Comparison of ENCODE assay signal across 13 cellular contexts in the genomic region with DNA sequence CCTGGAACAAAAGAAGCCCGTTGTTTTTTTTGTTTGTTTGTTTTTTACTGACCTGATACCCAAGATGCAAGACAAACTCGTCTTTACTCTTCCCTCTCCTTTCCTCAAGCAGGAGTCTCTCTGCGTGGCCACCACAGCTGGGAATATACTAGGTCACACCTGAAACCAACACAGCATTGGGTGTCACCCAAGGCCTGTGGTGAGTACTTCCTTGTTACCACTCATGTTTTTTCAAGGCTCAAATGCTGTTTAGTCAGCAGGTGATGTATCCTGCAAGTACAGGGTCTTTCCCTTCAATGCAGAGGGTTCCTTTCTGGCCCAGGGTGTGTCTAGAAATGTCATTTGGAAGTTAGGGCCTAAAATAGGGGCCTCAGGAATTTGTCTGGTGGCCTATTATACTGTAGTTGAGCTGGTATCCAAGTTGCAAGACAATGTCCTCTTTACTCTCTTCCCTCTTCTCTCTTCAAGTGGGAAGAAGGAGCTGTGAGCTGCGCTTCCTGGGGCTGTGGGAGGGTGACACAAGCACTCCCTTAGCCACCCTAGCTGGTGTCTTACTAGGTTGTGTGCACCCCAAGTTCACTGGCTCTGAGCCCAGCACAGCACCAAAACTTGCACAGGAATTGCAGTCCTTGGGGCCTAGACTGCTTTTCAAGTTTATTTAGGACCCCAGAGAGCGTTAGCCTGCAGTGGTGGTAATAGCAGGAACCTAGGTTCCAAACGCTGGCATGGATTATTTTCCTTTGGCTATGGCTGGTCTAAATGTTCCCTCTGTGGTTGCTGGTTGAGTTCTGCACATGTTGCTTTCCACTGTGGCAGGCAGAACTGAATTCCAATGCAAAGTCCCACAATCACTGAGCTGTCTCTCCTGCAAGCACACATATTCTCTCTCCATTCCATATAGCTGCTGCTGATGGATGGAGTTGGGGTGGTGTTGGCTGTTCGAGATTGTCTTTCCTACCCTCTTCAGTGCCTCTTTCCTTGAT.
A peak's percentile ranks its signal among the peaks of the same experiment; 100 is the strongest.
DNase-seq lines count a peak whose midpoint lies in the region; ATAC-seq, FAIRE-seq and TF ChIP-seq lines count a peak whose summit lies in the region.
"Had no signal": no experiment of that assay in that cellular context is flagged by ENCODE, and none has a peak within 500 bp of the region (broad histone marks: within the 10 kb centered on the region; RNA-seq: fewer than 3 reads in every experiment).

No MANE protein-coding gene starts in this region.

- H3K27me3 ChIP-seq in GM12878 (replicated peaks in 1 of 2; ENCODE audit: control insufficient read depth in 2 of 2, insufficient read depth in 2 of 2, low read length in 1 of 2) = no peaks in the 10 kb centered on the region
- H3K27me3 ChIP-seq in CD8-positive, alpha-beta T cell (ENCODE audit: insufficient read depth, low read length) = no peaks in the 10 kb centered on the region

- TF ChIP-seq POLR2A in GM12878 (IDR thresholded peaks at IDR 0.05; ENCODE audit: low read depth, low read length) = no peak

- H3K9me3 ChIP-seq in GM12878 (replicated peaks; ENCODE audit: control insufficient read depth, insufficient read depth, low read length) = no peaks in the 10 kb centered on the region
- H3K9me3 ChIP-seq in CD8-positive, alpha-beta T cell (ENCODE audit: low read length) = no peaks in the 10 kb centered on the region

- H3K4me1 Mint-ChIP-seq in CD8-positive, alpha-beta T cell (ENCODE audit: low read depth) = no peaks in the 10 kb centered on the region

- H3K27ac ChIP-seq in GM12878 (ENCODE audit: control insufficient read depth, insufficient read depth) = no peak overlapping the region
- no peak overlapping the region for H3K27ac ChIP-seq in CD8-positive, alpha-beta T cell (ENCODE audit: low read depth, low read length)
- H3K27ac ChIP-seq: WERI-Rb-1 had no signal

- no TSS peak for BruUV-seq in GM12878 (replicated peaks; lab: Mats Ljungman, UMichigan)

- in situ Hi-C loops in GM12878 (cut with MboI) (no loop called here), KBM-7 (cut with MboI; ENCODE audit: low pct_unique_long_range_greater_than_20kb, low sequenced_read_pairs) (no loop called here)

- H3K27ac Mint-ChIP-seq in CD8-positive, alpha-beta T cell = no peak overlapping the region

- no peak overlapping the region for H3K9ac ChIP-seq in GM12878 (ENCODE audit: control insufficient read depth, insufficient read depth, low read length)

- peaks cover 3% of the 10 kb centered on the region for H3K27me3 Mint-ChIP-seq in CD8-positive, alpha-beta T cell (ENCODE audit: low read depth)

- H3K36me3 Mint-ChIP-seq in CD8-positive, alpha-beta T cell = no peaks in the 10 kb centered on the region

- WGBS in GM12878 (ENCODE audit: insufficient coverage, insufficient replicate concordance, low lambda C conversion rate, missing lambda C conversion rate) = 74% methylated on average over 7 of the region's 7 CpGs

- ATAC-seq in GM18499 (IDR thresholded peaks at IDR 0.05; ENCODE audit: insufficient read depth, unreplicated experiment) (peak; percentile 68), GM21423 (IDR thresholded peaks at IDR 0.05; ENCODE audit: unreplicated experiment) (peak; percentile 77), HG03108 (IDR thresholded peaks at IDR 0.05; ENCODE audit: unreplicated experiment) (peak; percentile 75), GM12878 (peak; percentile 65), GM19035 (IDR thresholded peaks at IDR 0.05; ENCODE audit: unreplicated experiment) (no peak)
- ATAC-seq in CD8-positive, alpha-beta T cell = no peak
- ATAC-seq: left colon had no signal

- no peak overlapping the region for H3K4me3 Mint-ChIP-seq in CD8-positive, alpha-beta T cell

- TF ChIP-seq RAD21 in GM12878 (IDR thresholded peaks at IDR 0.05; ENCODE audit: insufficient read depth, low read depth, low read length) = no peak

- TF ChIP-seq CTCF in GM12878 (IDR thresholded peaks at IDR 0.05 in 2 of 3, conservative IDR thresholded peaks at IDR 0.05 in 1 of 3; ENCODE audit: control insufficient read depth in 2 of 3, extremely low read depth in 1 of 3, insufficient read depth in 1 of 3, low read depth in 3 of 3, low read length in 3 of 3) = no peak
- TF ChIP-seq CTCF in CD8-positive, alpha-beta T cell (IDR thresholded peaks at IDR 0.05) = no peak

- no peak overlapping the region for H3K4me2 ChIP-seq in GM12878 (ENCODE audit: control insufficient read depth, insufficient read depth)

- intact Hi-C loops in GM12878 (cut with micrococcal nuclease; ENCODE audit: unreplicated experiment) = no loop called here
- intact Hi-C loops in CD8-positive, alpha-beta T cell (cut with DNase I, micrococcal nuclease) = no loop called here

- FAIRE-seq in GM12878 (lab: Jason Lieb, UNC) = peak; percentile 70
- FAIRE-seq: frontal cortex had no signal

- H3K4me3 ChIP-seq in GM12878 = no peak overlapping the region
- no peak overlapping the region for H3K4me3 ChIP-seq in CD8-positive, alpha-beta T cell (ENCODE audit: low read depth, low read length)

- no peak for DNase-seq in GM12878 (ENCODE audit: low read depth, low spot score)
- DNase-seq in NCI-H524 (lab: John Stamatoyannopoulos, UW) = no peak
- no peak for DNase-seq in KBM-7
- no peak for DNase-seq in CD8-positive, alpha-beta T cell
- DNase-seq: left colon, NCI-H446 treated with DMSO at 0.1 percent for 48 hours, SHP77 treated with DMSO at 0.1 percent for 48 hours, WERI-Rb-1 had no signal

- RAD21 ChIA-PET in GM12878 (lab: Charles Lee; ENCODE audit: unreplicated experiment) = no interaction called here

- H3K36me3 ChIP-seq in GM12878 (ENCODE audit: control insufficient read depth in 2 of 2, insufficient read depth in 2 of 2, low read length in 1 of 2) = no peaks in the 10 kb centered on the region
- H3K36me3 ChIP-seq in CD8-positive, alpha-beta T cell (ENCODE audit: insufficient read depth, low read length) = no peaks in the 10 kb centered on the region
- H3K36me3 ChIP-seq: WERI-Rb-1 had no signal

- SMC1A ChIA-PET in GM12878 (lab: Charles Lee; ENCODE audit: uncharacterized antibody, unreplicated experiment) = interaction anchor here (1.4 kb wide), 1 partner anchor 13 kb away, joined by 3 read pairs; no protein-coding TSS in a partner anchor

- POLR2A ChIA-PET in GM12878 (lab: Charles Lee) = no interaction called here
- POLR2A ChIA-PET in CD8-positive, alpha-beta T cell (lab: Charles Lee) = no interaction called here

- no peaks in the 10 kb centered on the region for H3K79me2 ChIP-seq in GM12878 (ENCODE audit: control insufficient read depth, insufficient read depth, low read length)

- no peaks in the 10 kb centered on the region for H4K20me1 ChIP-seq in GM12878 (ENCODE audit: control insufficient read depth, insufficient read depth)

- no peak for TF ChIP-seq EP300 in GM12878 (IDR thresholded peaks at IDR 0.05; ENCODE audit: borderline replicate concordance in 1 of 2, control insufficient read depth in 1 of 2, low read depth in 2 of 2, low read length in 2 of 2)

- H3K4me1 ChIP-seq in GM12878 (ENCODE audit: control insufficient read depth, insufficient read depth, low read length) = peaks cover 4% of the 10 kb centered on the region; the same call in 1 of the 2 replicates
- H3K4me1 ChIP-seq in CD8-positive, alpha-beta T cell (ENCODE audit: insufficient read depth, low read length) = no peaks in the 10 kb centered on the region

- no peaks in the 10 kb centered on the region for H3K9me3 Mint-ChIP-seq in CD8-positive, alpha-beta T cell

- peak overlapping the region; percentile 0 for H2AFZ ChIP-seq in GM12878 (ENCODE audit: control insufficient read depth, low read depth, low read length)

- CTCF ChIA-PET in GM12878 (lab: Yijun Ruan, JAX) = interaction anchor here (1.0 to 1.2 kb wide), 2 partner anchors 13 to 106 kb away, joined by 3 read pairs; no protein-coding TSS in a partner anchor
- CTCF ChIA-PET in CD8-positive, alpha-beta T cell (lab: Charles Lee) = no interaction called here

TF ChIP-seq in GM12878, 131 proteins besides CTCF, POLR2A, EP300 and RAD21:
- peak; percentile 29 for TF ChIP-seq RUNX3 (IDR thresholded peaks at IDR 0.05; ENCODE audit: low read length)
- TF ChIP-seq IKZF2 (IDR thresholded peaks at IDR 0.05) = 0 out of 4 replicates have a peak, but pooled peaks of 1 of the 2 experiments have one; percentile 17
- TF ChIP-seq SMC3 (IDR thresholded peaks at IDR 0.05; ENCODE audit: borderline replicate concordance, low read length) = no peak

Comparison
In these comparisons a context has a peak if more than half of its experiments do, and no peak if none do; other contexts are left out.
1. ATAC-seq: peak in GM18499 (single experiment), GM21423 (single experiment), HG03108 (single experiment) and GM12878 (single experiment); none in GM19035 (single experiment) and CD8-positive, alpha-beta T cell (single experiment).